ENCODE assay signal across 8 cellular contexts in genomic region chr11:65558785-65559509, GRCh38. TPM values are rescaled to one million over a fixed set of nuclear protein-coding genes. Genes with fewer than 3 reads are reported as not detected.
DNase-seq lines count a peak whose midpoint lies in the region; ATAC-seq and TF ChIP-seq lines count a peak whose summit lies in the region.

No MANE protein-coding gene starts in this region.

- H3K36me3 Mint-ChIP-seq in CD4-positive, CD25-positive, alpha-beta regulatory T cell = no peaks in the 10 kb centered on the region

- no peaks in the 10 kb centered on the region for H3K79me2 ChIP-seq in neural cell (replicated peaks; ENCODE audit: insufficient read depth, low read length)

- H3F3A ChIP-seq in neural cell (ENCODE audit: insufficient read depth, low read length, poor library complexity, severe bottlenecking) = no peaks in the 10 kb centered on the region

- no peaks in the 10 kb centered on the region for H3K9me3 ChIP-seq in CD4-positive, CD25-positive, alpha-beta regulatory T cell (ENCODE audit: control insufficient read depth in 2 of 2, low read length in 2 of 2)
- no peaks in the 10 kb centered on the region for H3K9me3 ChIP-seq in neural cell (ENCODE audit: low read length)

- peak overlapping the region; percentile 79 for H3K27ac ChIP-seq in CD4-positive, CD25-positive, alpha-beta regulatory T cell (ENCODE audit: insufficient read depth, low read length, poor library complexity, severe bottlenecking)
- H3K27ac ChIP-seq in RWPE1 = peak overlapping the region; percentile 86
- H3K27ac ChIP-seq in neural cell (ENCODE audit: low read length) = no peak overlapping the region

- TF ChIP-seq RAD21 in neural cell (conservative IDR thresholded peaks at IDR 0.05) = no peak

- H3K4me2 ChIP-seq in neural cell (ENCODE audit: low read length) = no peak overlapping the region

- H3K4me1 Mint-ChIP-seq in CD4-positive, CD25-positive, alpha-beta regulatory T cell = peaks cover 0 to 60% (median 37%) of the 10 kb centered on the region in 4 donors

- POLR2A ChIA-PET in RWPE1 (lab: Yijun Ruan, JAX; ENCODE audit: low non-redundant PET) = no interaction called here

- TF ChIP-seq CTCF in RWPE1 (conservative IDR thresholded peaks at IDR 0.05; ENCODE audit: low read depth) (no peak), epithelial cell of proximal tubule (conservative IDR thresholded peaks at IDR 0.05; ENCODE audit: low read depth, low read length) (no peak), neural cell (IDR thresholded peaks at IDR 0.05; ENCODE audit: poor library complexity, severe bottlenecking) (no peak)

- no peak for ATAC-seq in CD4-positive, CD25-positive, alpha-beta regulatory T cell (ENCODE audit: low read depth in 2 of 2)
- ATAC-seq in GM21825 (IDR thresholded peaks at IDR 0.05; ENCODE audit: unreplicated experiment) (no peak), GM19328 (IDR thresholded peaks at IDR 0.05; ENCODE audit: unreplicated experiment) (no peak), HG02642 (IDR thresholded peaks at IDR 0.05; ENCODE audit: poor library complexity, unreplicated experiment) (no peak)

- H3K4me1 ChIP-seq in CD4-positive, CD25-positive, alpha-beta regulatory T cell (ENCODE audit: control insufficient read depth, insufficient read depth, low read length, poor library complexity, severe bottlenecking) = peaks cover 46% of the 10 kb centered on the region

- no peaks in the 10 kb centered on the region for H3K9me2 ChIP-seq in neural cell (ENCODE audit: insufficient read depth, low read length)

- H3K27ac Mint-ChIP-seq in CD4-positive, CD25-positive, alpha-beta regulatory T cell = peak overlapping the region; percentile 68 to 85 (median 75)

- no peak overlapping the region for H2AFZ ChIP-seq in neural cell (ENCODE audit: low read depth, low read length)

- H3K9me3 Mint-ChIP-seq in CD4-positive, CD25-positive, alpha-beta regulatory T cell = peaks cover 0 to 2% (median 0%) of the 10 kb centered on the region in 7 donors

- H4K20me1 ChIP-seq in neural cell (ENCODE audit: insufficient read depth) = no peaks in the 10 kb centered on the region

- no peaks in the 10 kb centered on the region for H3K36me3 ChIP-seq in CD4-positive, CD25-positive, alpha-beta regulatory T cell (ENCODE audit: control insufficient read depth, insufficient read depth, low read length)
- H3K36me3 ChIP-seq in neural cell (ENCODE audit: insufficient read depth, low read length) = no peaks in the 10 kb centered on the region

- H3K27me3 ChIP-seq in CD4-positive, CD25-positive, alpha-beta regulatory T cell (ENCODE audit: control insufficient read depth, insufficient read depth, low read length) = no peaks in the 10 kb centered on the region
- no peaks in the 10 kb centered on the region for H3K27me3 ChIP-seq in neural cell (ENCODE audit: insufficient read depth, low read depth, low read length)

- DNase-seq in CD4-positive, CD25-positive, alpha-beta regulatory T cell = no peak
- DNase-seq in RWPE1 (ENCODE audit: low spot score) (no peak), epithelial cell of proximal tubule (ENCODE audit: low read depth) (no peak), NCI-H82 (lab: John Stamatoyannopoulos, UW) (no peak)

- H3K27me3 Mint-ChIP-seq in CD4-positive, CD25-positive, alpha-beta regulatory T cell = no peaks in the 10 kb centered on the region

- peak overlapping the region; percentile 46 for H3K9ac ChIP-seq in neural cell (ENCODE audit: low read length)

- CTCF ChIA-PET in RWPE1 (lab: Yijun Ruan, JAX) = interaction anchor here (0.6 to 2.1 kb wide), 6 partner anchors 10 to 244 kb away, joined by 3 to 8 read pairs (median 4); partner anchors contain the start of gene FAM89B

- no peak for TF ChIP-seq EP300 in neural cell (conservative IDR thresholded peaks at IDR 0.05; ENCODE audit: poor library complexity, severe bottlenecking)

- peak overlapping the region; percentile 70 to 79 (median 74) for H3K4me3 Mint-ChIP-seq in CD4-positive, CD25-positive, alpha-beta regulatory T cell

- H3K4me3 ChIP-seq in CD4-positive, CD25-positive, alpha-beta regulatory T cell (ENCODE audit: low read depth, low read length) = peak overlapping the region; percentile 44
- H3K4me3 ChIP-seq in epithelial cell of proximal tubule (ENCODE audit: low read depth, low read length) (peak overlapping the region; percentile 28), neural cell (ENCODE audit: low read length) (peak overlapping the region; percentile 59)

TF ChIP-seq in neural cell, 6 proteins besides CTCF, POLR2A, EP300 and RAD21:
- TF ChIP-seq POLR2AphosphoS5 (IDR thresholded peaks at IDR 0.05) = no peak
- no peak for TF ChIP-seq MXI1 (conservative IDR thresholded peaks at IDR 0.05; ENCODE audit: poor library complexity, severe bottlenecking)
- TF ChIP-seq REST (IDR thresholded peaks at IDR 0.05; ENCODE audit: borderline replicate concordance) = no peak
- no peak for TF ChIP-seq EZH2 (IDR thresholded peaks at IDR 0.05; ENCODE audit: borderline replicate concordance, insufficient read depth, low read length, poor library complexity, severe bottlenecking)
- no peak for TF ChIP-seq SMC3 (conservative IDR thresholded peaks at IDR 0.05; ENCODE audit: poor library complexity)
- no peak for TF ChIP-seq TAF1 (IDR thresholded peaks at IDR 0.05; ENCODE audit: low read depth)

RNA-seq across cellular contexts. Expression of gene LTBP3, which starts 0.8 kb away (rescaled TPM):
- total RNA-seq in CD4-positive, CD25-positive, alpha-beta regulatory T cell = 132 TPM
- polyA plus RNA-seq in CD4-positive, CD25-positive, alpha-beta regulatory T cell = 10 to 100 TPM in 2 of 4 donors, 1 to 10 TPM in 2; 9.2 to 15.0 (median 11.9) TPM
- 34.9 and 102 TPM in 2 replicates for total RNA-seq in epithelial cell of proximal tubule
- 3.5 and 4.6 TPM in 2 replicates for polyA plus RNA-seq in neural cell
- polyA minus RNA-seq in neural cell = 0.97 and 2.3 TPM in 2 replicates

RNA-seq across cellular contexts. Expression of gene ZNRD2, which starts 11.3 kb away (rescaled TPM):
- 34.6 TPM for total RNA-seq in CD4-positive, CD25-positive, alpha-beta regulatory T cell
- polyA plus RNA-seq in CD4-positive, CD25-positive, alpha-beta regulatory T cell = 10 to 100 TPM; 64.6 to 84.7 (median 73.1) TPM
- 72.0 and 141 TPM in 2 replicates for total RNA-seq in epithelial cell of proximal tubule
- 35.4 and 36.2 TPM in 2 replicates for polyA plus RNA-seq in neural cell
- 16.4 and 24.8 TPM in 2 replicates for polyA minus RNA-seq in neural cell

RNA-seq across cellular contexts. Expression of gene FAM89B, which starts 13.4 kb away (rescaled TPM):
- 49.4 TPM for total RNA-seq in CD4-positive, CD25-positive, alpha-beta regulatory T cell
- polyA plus RNA-seq in CD4-positive, CD25-positive, alpha-beta regulatory T cell = 100 to 1,000 TPM in 3 of 4 donors, 10 to 100 TPM in 1; 77.1 to 158 (median 115) TPM
- 64.0 and 67.1 TPM in 2 replicates for total RNA-seq in epithelial cell of proximal tubule
- 75.1 and 86.1 TPM in 2 replicates for polyA plus RNA-seq in neural cell
- polyA minus RNA-seq in neural cell = 52.6 and 57.5 TPM in 2 replicates

RNA-seq across cellular contexts. Expression of gene EHBP1L1, which starts 16.9 kb away (rescaled TPM):
- total RNA-seq in CD4-positive, CD25-positive, alpha-beta regulatory T cell = 143 TPM
- 10 to 100 TPM in 1 of 4 donors, 1 to 10 TPM in 3; 7.8 to 11.6 (median 8.7) TPM for polyA plus RNA-seq in CD4-positive, CD25-positive, alpha-beta regulatory T cell
- 26.1 and 26.3 TPM in 2 replicates for total RNA-seq in epithelial cell of proximal tubule
- 18.3 and 19.8 TPM in 2 replicates for polyA plus RNA-seq in neural cell
- 5.4 and 8.6 TPM in 2 replicates for polyA minus RNA-seq in neural cell

RNA-seq across cellular contexts. Expression of gene SCYL1, which starts 34.1 kb away (rescaled TPM):
- 59.0 TPM for total RNA-seq in CD4-positive, CD25-positive, alpha-beta regulatory T cell
- 10 to 100 TPM; 24.3 to 31.2 (median 29.0) TPM for polyA plus RNA-seq in CD4-positive, CD25-positive, alpha-beta regulatory T cell
- total RNA-seq in epithelial cell of proximal tubule = 81.2 and 101 TPM in 2 replicates
- 48.3 and 56.2 TPM in 2 replicates for polyA plus RNA-seq in neural cell
- polyA minus RNA-seq in neural cell = 35.3 and 55.3 TPM in 2 replicates
